1 cellular context compared by ENCODE assay signal in genomic region chr10:102396751-102397151, GRCh38.
TF ChIP-seq lines count a peak whose summit lies in the region.

No MANE protein-coding gene starts in this region.

TF ChIP-seq in IMR-90, 13 proteins besides CTCF, POLR2A, EP300 and RAD21:
- no peak for TF ChIP-seq FOS (IDR thresholded peaks at IDR 0.05; ENCODE audit: low read depth, low read length)
